In the genomic region with DNA sequence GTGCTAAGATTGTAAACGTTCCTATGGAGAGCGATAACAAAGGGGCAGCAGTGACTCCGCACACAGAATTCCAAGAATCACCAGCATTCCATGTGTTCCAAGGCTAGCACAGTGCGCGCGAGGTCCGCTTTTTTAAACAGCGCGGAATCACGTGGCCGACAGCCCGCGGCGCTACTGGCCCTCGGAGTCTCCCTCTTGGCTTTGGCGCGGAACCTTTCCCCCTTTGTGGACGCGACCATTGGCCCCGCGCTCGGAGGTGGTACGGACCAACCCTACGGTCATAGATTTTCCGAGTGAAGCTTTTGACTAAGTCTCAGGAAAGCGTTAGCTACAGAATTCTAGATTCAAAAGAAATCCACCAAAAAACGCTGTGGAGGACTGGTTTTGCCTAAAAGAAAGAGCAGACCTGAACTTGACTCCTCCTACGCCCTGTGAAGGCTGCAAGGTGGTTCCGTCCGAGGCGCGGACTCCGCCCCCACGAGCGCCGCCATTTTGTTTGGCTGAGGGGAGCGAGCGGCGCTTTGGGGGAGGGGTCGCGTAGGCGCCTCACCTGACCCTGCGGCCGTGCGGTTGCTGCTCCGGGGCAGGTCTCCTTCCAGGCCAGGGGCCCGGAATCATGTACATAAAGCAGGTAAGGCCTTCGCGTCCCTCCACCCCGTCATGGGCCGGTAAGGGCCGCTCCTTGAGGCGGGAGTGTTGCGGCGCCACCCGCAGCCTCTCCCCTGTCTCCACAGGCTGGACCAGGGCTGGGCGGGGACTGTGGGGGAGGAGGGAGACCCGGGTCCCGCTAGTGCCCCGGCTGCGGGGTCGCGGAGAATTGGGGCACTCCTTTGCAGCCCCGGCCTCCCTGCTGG, we compare ENCODE assay signal across 8 cellular contexts. TPM values are rescaled to one million over a fixed set of nuclear protein-coding genes. Genes with fewer than 3 reads are reported as not detected.
DNase-seq lines count a peak whose midpoint lies in the region; ATAC-seq and TF ChIP-seq lines count a peak whose summit lies in the region.

Gene SMC3, plus strand, starts transcription at position 495 of the 854 bp plus-strand sequence. Its CDS starts 122 bp downstream, at position 617.

- H3K9me3 Mint-ChIP-seq in activated naive CD8-positive, alpha-beta T cell (ENCODE audit: low read depth), result no peaks in the 10 kb centered on the region

- peaks cover 2% of the 10 kb centered on the region for H3K27me3 Mint-ChIP-seq in activated naive CD8-positive, alpha-beta T cell

- no peaks in the 10 kb centered on the region for H3K36me3 ChIP-seq in testis (ENCODE audit: low read depth, missing control alignments)

- H3K4me1 Mint-ChIP-seq in activated naive CD8-positive, alpha-beta T cell (ENCODE audit: low read depth), result peaks cover 42% of the 10 kb centered on the region

- H3K27ac ChIP-seq in testis, result peak within 1 kb of the TSS; percentile 90 to 92

- H3K4me3 ChIP-seq in GM08714 (ENCODE audit: low read length) (peak within 1 kb of the TSS; percentile 82), testis (peak within 1 kb of the TSS; percentile 92 to 99)

- H3K27me3 ChIP-seq in testis, result no peaks in the 10 kb centered on the region

- H3K9me3 ChIP-seq in testis, result no peaks in the 10 kb centered on the region

- H3K4me1 ChIP-seq in testis, result peaks cover 12% of the 10 kb centered on the region

- H3K36me3 Mint-ChIP-seq in activated naive CD8-positive, alpha-beta T cell, result no peaks in the 10 kb centered on the region

- intact Hi-C loops in testis (cut with DNase I; ENCODE audit: low total_unique reads), result no loop called here

- peak; percentile 84 for ATAC-seq in HG02588 (IDR thresholded peaks at IDR 0.05; ENCODE audit: unreplicated experiment)
- ATAC-seq in omental fat pad (ENCODE audit: low FRiP score), result peak; percentile 97

- no peak for TF ChIP-seq CTCF in omental fat pad (IDR thresholded peaks at IDR 0.05)
- TF ChIP-seq CTCF in testis (IDR thresholded peaks at IDR 0.05), result no peak

- H3K27ac Mint-ChIP-seq in activated naive CD8-positive, alpha-beta T cell, result peak within 1 kb of the TSS; percentile 99

- 0 to 3% methylated on average over 35 to 64 of the region's 64 CpGs for WGBS in testis, 2 donors

- peak within 1 kb of the TSS; percentile 96 for H3K4me3 Mint-ChIP-seq in activated naive CD8-positive, alpha-beta T cell

- peak; percentile 88 for DNase-seq in NCI-H1092 (lab: John Stamatoyannopoulos, UW)
- peak; percentile 92 for DNase-seq in SKM-1 treated with dmso at 0.1 percent for 144 hours (lab: John Stamatoyannopoulos, UW; ENCODE audit: unreplicated experiment)
- peak; percentile 95 for DNase-seq in glomerular visceral epithelial cell (ENCODE audit: extremely low spot score)
- peak; percentile 79 for DNase-seq in omental fat pad (ENCODE audit: low spot score)
- DNase-seq in testis, result peak; percentile 96

- peak; percentile 21 for TF ChIP-seq POLR2A in testis (IDR thresholded peaks at IDR 0.05)

RNA-seq across cellular contexts. Expression of gene SMC3, which starts in this region (rescaled TPM):
- total RNA-seq in omental fat pad (10 to 100 TPM; 19.6 to 32.0 (median 25.2) TPM), testis (10 to 100 TPM; 65.4 to 86.8 TPM)
- 28.7 TPM for polyA plus RNA-seq in testis (ENCODE audit: insufficient read depth, low read depth, low replicate concordance)

Comparison
In these comparisons a context has a peak if more than half of its experiments do, and no peak if none do; other contexts are left out.
1. Peak in every context shown above with its lines: DNase-seq, ATAC-seq, H3K4me3 ChIP-seq and H3K27ac ChIP-seq.